ENCODE assay signal across 1 cellular context in genomic region chr15:40456299-40456712, GRCh38.
TF ChIP-seq lines count a peak whose summit lies in the region.

No MANE protein-coding gene starts in this region.

TF ChIP-seq in HCT116, 20 proteins besides CTCF, POLR2A, EP300 and RAD21 (continued from another document):
- TF ChIP-seq SP1 (IDR thresholded peaks at IDR 0.05; ENCODE audit: low read depth) (no peak), ZBTB33 (IDR thresholded peaks at IDR 0.05; ENCODE audit: extremely low read depth, insufficient replicate concordance, low read length) (no peak), ATF3 (IDR thresholded peaks at IDR 0.05) (no peak)
